Comparison of ENCODE assay signal across 8 cellular contexts in genomic region chr10:99731296-99732032, GRCh38. TPM values are rescaled to one million over a fixed set of nuclear protein-coding genes. Genes with fewer than 3 reads are reported as not detected.
DNase-seq lines count a peak whose midpoint lies in the region; FAIRE-seq and TF ChIP-seq lines count a peak whose summit lies in the region.

No MANE protein-coding gene starts in this region.

- no peak overlapping the region for H3K23ac ChIP-seq in H1 (ENCODE audit: insufficient read length)

- no peak for DNase-seq in activated naive CD4-positive, alpha-beta T cell treated with Interleukin-2 at 50 U/mL for 16 hours
- DNase-seq in NT2/D1 (ENCODE audit: low read depth, low spot score) (no peak), H1 (ENCODE audit: low read depth in 1 of 2, low spot score in 2 of 2) (no peak), osteoblast (ENCODE audit: insufficient read length, low spot score, missing footprints) (peak; percentile 35), NCI-H2107 (lab: John Stamatoyannopoulos, UW) (no peak), NCI-H2171 treated with DMSO at 0.1 percent for 48 hours (lab: John Stamatoyannopoulos, UW) (no peak), NCI-H524 (lab: John Stamatoyannopoulos, UW) (no peak)

- H3K56ac ChIP-seq in H1 (replicated peaks; ENCODE audit: insufficient read length, low read depth, low read length) = peak overlapping the region; percentile 19

- POLR2A ChIA-PET in H1 (lab: Charles Lee; ENCODE audit: partially characterized antibody) = interaction anchor here (0.8 to 2.6 kb wide), 13 partner anchors 9 to 498 kb away, joined by 3 to 11 read pairs (median 6); partner anchors contain the start of genes CHUK, ENTPD7 and GOT1

- FAIRE-seq in H1 (lab: Jason Lieb, UNC) = no peak

- H3K79me2 ChIP-seq in H1 (ENCODE audit: control insufficient read depth in 1 of 2, insufficient read depth in 2 of 2, low read length in 2 of 2) (peaks cover 0 to 22% of the 10 kb centered on the region in 2 experiments; a peak in 2 of 4 replicates), osteoblast (ENCODE audit: insufficient read depth, low read length) (peaks cover 39% of the 10 kb centered on the region)

- peak overlapping the region; percentile 99 for H3K27ac Mint-ChIP-seq in activated naive CD4-positive, alpha-beta T cell treated with anti-CD3 and anti-CD28 coated beads, Interleukin-2, amount 50 U/mL, for 24 hours

- peak overlapping the region; percentile 31; the same call in 1 of the 2 replicates for H2AFZ ChIP-seq in H1 (ENCODE audit: low read length)
- peak overlapping the region; percentile 98 for H2AFZ ChIP-seq in osteoblast (ENCODE audit: low read length)

- CTCF ChIA-PET in H1 (lab: Charles Lee; ENCODE audit: partially characterized antibody) = interaction anchor here (0.8 to 1.5 kb wide), 5 partner anchors 10 to 295 kb away, joined by 3 to 8 read pairs (median 3); no protein-coding TSS in a partner anchor

- TF ChIP-seq CTCF in H1 (IDR thresholded peaks at IDR 0.05; ENCODE audit: control extremely low read depth in 1 of 3, insufficient read depth in 1 of 3, low read depth in 1 of 3, low read length in 3 of 3) = peak in 1 of 3 experiments; percentile 3; a peak in 1 of 4 replicates
- TF ChIP-seq CTCF in osteoblast (IDR thresholded peaks at IDR 0.05; ENCODE audit: extremely low read depth, low read depth, low read length) = no peak

- peaks cover 2% of the 10 kb centered on the region; the same call in 1 of the 2 replicates for H3K79me1 ChIP-seq in H1 (ENCODE audit: low read depth, low read length)

- H2BK5ac ChIP-seq in H1 (ENCODE audit: low read depth, low read length) = peak overlapping the region; percentile 89

- peak overlapping the region; percentile 64 to 67 for H3K4me2 ChIP-seq in H1 (ENCODE audit: insufficient read depth in 1 of 2, low read depth in 2 of 2, low read length in 2 of 2)
- peak overlapping the region; percentile 92 for H3K4me2 ChIP-seq in osteoblast (ENCODE audit: insufficient read depth, low read length)

- H2BK15ac ChIP-seq in H1 (ENCODE audit: low read length) = no peak overlapping the region

- H3K9ac ChIP-seq in NT2/D1 (ENCODE audit: insufficient read length, low read depth) (peak overlapping the region; percentile 90), H1 (replicated peaks in 1 of 4; ENCODE audit: extremely low read depth in 1 of 4, low read depth in 3 of 4, low read length in 3 of 4) (peak overlapping the region; percentile 79 to 87 (median 84))

- 0 out of 2 replicates have a peak overlapping the region, but pooled peaks have one; percentile 32 for H2BK20ac ChIP-seq in H1 (ENCODE audit: low read length)

- H3K4me1 Mint-ChIP-seq in activated naive CD4-positive, alpha-beta T cell treated with anti-CD3 and anti-CD28 coated beads, Interleukin-2, amount 50 U/mL, for 24 hours = peaks cover 35% of the 10 kb centered on the region

- TF ChIP-seq POLR2A in H1 (IDR thresholded peaks at IDR 0.05; ENCODE audit: control extremely low read depth in 1 of 2, low read depth in 2 of 2, low read length in 2 of 2) = no peak

- peak overlapping the region; percentile 67 for H3K27ac ChIP-seq in H1 (ENCODE audit: low read depth, low read length)
- H3K27ac ChIP-seq in osteoblast (ENCODE audit: low read depth, low read length) = peak overlapping the region; percentile 84

- H4K8ac ChIP-seq in H1 (ENCODE audit: extremely low read depth, insufficient read depth, low read length) = peak overlapping the region; percentile 98; the same call in 1 of the 2 replicates

- H3K23me2 ChIP-seq in H1 (ENCODE audit: low read depth, low read length) = no peaks in the 10 kb centered on the region

- H3K27me3 Mint-ChIP-seq in activated naive CD4-positive, alpha-beta T cell treated with anti-CD3 and anti-CD28 coated beads, Interleukin-2, amount 50 U/mL, for 24 hours = no peaks in the 10 kb centered on the region

- H2BK120ac ChIP-seq in H1 (replicated peaks; ENCODE audit: low read depth, low read length) = no peak overlapping the region

- no peaks in the 10 kb centered on the region for H3K9me3 ChIP-seq in NT2/D1 (ENCODE audit: insufficient read depth, low read length)
- no peaks in the 10 kb centered on the region for H3K9me3 ChIP-seq in H1 (ENCODE audit: insufficient read depth in 2 of 2, low read depth in 1 of 2, low read length in 1 of 2)
- H3K9me3 ChIP-seq in osteoblast (ENCODE audit: low read depth, low read length) = no peaks in the 10 kb centered on the region

- peak overlapping the region; percentile 78 for H3K4me3 ChIP-seq in NT2/D1 (ENCODE audit: insufficient read length, low read depth)
- peak overlapping the region; percentile 91 to 97 (median 93) for H3K4me3 ChIP-seq in H1 (ENCODE audit: extremely low read depth in 1 of 4, insufficient read depth in 2 of 4, low read depth in 3 of 4, low read length in 4 of 4)
- peak overlapping the region; percentile 93 for H3K4me3 ChIP-seq in osteoblast (ENCODE audit: insufficient read depth, low read length)

- H3K18ac ChIP-seq in H1 (ENCODE audit: extremely low read depth, low read length) = peak overlapping the region; percentile 80

- peak overlapping the region; percentile 100 for H3K4me3 Mint-ChIP-seq in activated naive CD4-positive, alpha-beta T cell treated with anti-CD3 and anti-CD28 coated beads, Interleukin-2, amount 50 U/mL, for 24 hours

- no peak; a peak in 1 of 4 replicates for TF ChIP-seq RAD21 in H1 (IDR thresholded peaks at IDR 0.05 in 1 of 2, conservative IDR thresholded peaks at IDR 0.05 in 1 of 2; ENCODE audit: low read depth in 2 of 2, low read length in 2 of 2)

- H4K5ac ChIP-seq in H1 (ENCODE audit: insufficient read length, low read depth, low read length) = peak overlapping the region; percentile 99

- no peaks in the 10 kb centered on the region for H3K9me3 Mint-ChIP-seq in activated naive CD4-positive, alpha-beta T cell treated with anti-CD3 and anti-CD28 coated beads, Interleukin-2, amount 50 U/mL, for 24 hours

- peaks cover 39% of the 10 kb centered on the region for H3K36me3 ChIP-seq in NT2/D1 (ENCODE audit: insufficient read depth, insufficient read length, low read length)
- peaks cover 2 to 17% (median 10%) of the 10 kb centered on the region in 4 experiments; a peak in 7 of 8 replicates for H3K36me3 ChIP-seq in H1 (ENCODE audit: control insufficient read depth in 2 of 4, insufficient read depth in 4 of 4, low read length in 3 of 4)
- peaks cover 18% of the 10 kb centered on the region for H3K36me3 ChIP-seq in osteoblast (ENCODE audit: insufficient read depth, low read length)

- 7% methylated on average over 16 of the region's 16 CpGs; no CpG with 5 or more reads in 1 of the 2 experiments for WGBS in H1 (ENCODE audit: extremely low coverage in 1 of 2, insufficient coverage in 1 of 2, insufficient read length in 1 of 2, insufficient replicate concordance in 2 of 2, low coverage in 1 of 2, low lambda C conversion rate in 2 of 2, missing lambda C conversion rate in 1 of 2), 2 experiments

- no peak overlapping the region for H2BK12ac ChIP-seq in H1 (ENCODE audit: low read depth, low read length)

- H3K27me3 ChIP-seq in NT2/D1 (ENCODE audit: insufficient read depth, insufficient read length) (no peaks in the 10 kb centered on the region), H1 (replicated peaks in 1 of 4; ENCODE audit: control insufficient read depth in 3 of 4, extremely low read depth in 1 of 4, insufficient read depth in 3 of 4, low read length in 3 of 4) (no peaks in the 10 kb centered on the region), osteoblast (ENCODE audit: insufficient read depth, low read length) (no peaks in the 10 kb centered on the region)

- no peak for TF ChIP-seq EP300 in H1 (IDR thresholded peaks at IDR 0.05; ENCODE audit: borderline replicate concordance in 1 of 2, low read depth in 2 of 2, low read length in 2 of 2)

- H2AK5ac ChIP-seq in H1 (ENCODE audit: low read depth, low read length) = no peak overlapping the region

- H3K4me1 ChIP-seq in NT2/D1 (ENCODE audit: insufficient read depth, insufficient read length) (no peaks in the 10 kb centered on the region), H1 (replicated peaks in 1 of 4; ENCODE audit: control insufficient read depth in 3 of 4, insufficient read depth in 4 of 4, low read length in 3 of 4) (no peaks in the 10 kb centered on the region), osteoblast (ENCODE audit: insufficient read depth, low read length) (peaks cover 20% of the 10 kb centered on the region)

- no peak overlapping the region for H3K14ac ChIP-seq in H1 (ENCODE audit: insufficient read length)

- H4K91ac ChIP-seq in H1 (replicated peaks; ENCODE audit: insufficient read length, low read length) = peak overlapping the region; percentile 96

- H4K20me1 ChIP-seq in H1 (replicated peaks in 1 of 2; ENCODE audit: control insufficient read depth in 1 of 2, insufficient read depth in 2 of 2, low read length in 2 of 2) (no peaks in the 10 kb centered on the region), osteoblast (ENCODE audit: insufficient read depth, low read length) (no peaks in the 10 kb centered on the region)

- no peak overlapping the region for H3K4ac ChIP-seq in H1 (replicated peaks; ENCODE audit: insufficient read length, low read depth, low read length)

- peaks cover 15% of the 10 kb centered on the region for H3K36me3 Mint-ChIP-seq in activated naive CD4-positive, alpha-beta T cell treated with anti-CD3 and anti-CD28 coated beads, Interleukin-2, amount 50 U/mL, for 24 hours

RNA-seq across cellular contexts. Expression of gene COX15, which starts 0.5 kb away (rescaled TPM):
- 35.9 and 36.6 TPM in 2 replicates for total RNA-seq in H1 (2021; fragmentation: NEBNext Ultra II Directional; extraction: Animal tissue kit (Norgen Biotek cat#: 25700))
- polyA plus RNA-seq in H1 (2011; rRNA removed) = 15.8 and 17.5 TPM in 2 replicates
- polyA plus RNA-seq in H1 (2011; cell fraction: cytosol; rRNA removed) = 19.8 TPM
- 16.4 TPM for polyA plus RNA-seq in H1 (2011; cell fraction: nucleus; rRNA removed)
- 26.0 to 30.0 TPM (median 29.3 TPM) in 4 replicates for polyA plus RNA-seq in H1 (2012, experiment 1 of 2)
- 13.8 TPM for polyA plus RNA-seq in H1 (2012, experiment 2 of 2)
- polyA plus RNA-seq in H1 (2013, experiment 1 of 2) = 22.8 TPM
- 20.5 TPM for polyA plus RNA-seq in H1 (2013, experiment 2 of 2)
- 21.7 and 22.3 TPM in 2 replicates for polyA minus RNA-seq in H1 (2011; rRNA and poly(A)+ RNA removed)
- 13.3 TPM for polyA minus RNA-seq in H1 (2011; cell fraction: cytosol; rRNA and poly(A)+ RNA removed)
- 11.9 TPM for polyA minus RNA-seq in H1 (2011; cell fraction: nucleus; rRNA and poly(A)+ RNA removed)
- 34.5 and 36.9 TPM in 2 replicates for total RNA-seq in osteoblast

RNA-seq across cellular contexts. Expression of gene CUTC, which starts 0.6 kb away (rescaled TPM):
- 25.6 and 27.2 TPM in 2 replicates for total RNA-seq in H1 (2021; fragmentation: NEBNext Ultra II Directional; extraction: Animal tissue kit (Norgen Biotek cat#: 25700))
- 18.3 and 25.3 TPM in 2 replicates for polyA plus RNA-seq in H1 (2011; rRNA removed)
- polyA plus RNA-seq in H1 (2011; cell fraction: cytosol; rRNA removed) = 46.0 TPM
- 9.6 TPM for polyA plus RNA-seq in H1 (2011; cell fraction: nucleus; rRNA removed)
- polyA plus RNA-seq in H1 (2012, experiment 1 of 2) = 30.9 to 35.9 TPM (median 33.6 TPM) in 4 replicates
- polyA plus RNA-seq in H1 (2012, experiment 2 of 2) = 5.6 TPM
- 19.1 TPM for polyA plus RNA-seq in H1 (2013, experiment 1 of 2)
- polyA plus RNA-seq in H1 (2013, experiment 2 of 2) = 19.3 TPM
- 26.6 and 27.6 TPM in 2 replicates for polyA minus RNA-seq in H1 (2011; rRNA and poly(A)+ RNA removed)
- 11.4 TPM for polyA minus RNA-seq in H1 (2011; cell fraction: cytosol; rRNA and poly(A)+ RNA removed)
- 16.3 TPM for polyA minus RNA-seq in H1 (2011; cell fraction: nucleus; rRNA and poly(A)+ RNA removed)
- 11.8 and 13.8 TPM in 2 replicates for total RNA-seq in osteoblast

RNA-seq across cellular contexts. Expression of gene ABCC2, which starts 51.0 kb away (rescaled TPM):
- total RNA-seq in H1 (2021; fragmentation: NEBNext Ultra II Directional; extraction: Animal tissue kit (Norgen Biotek cat#: 25700)) = 0.42 and 1.1 TPM in 2 replicates
- 0.44 and 0.74 TPM in 2 replicates for polyA plus RNA-seq in H1 (2011; rRNA removed)
- polyA plus RNA-seq in H1 (2011; cell fraction: cytosol; rRNA removed) = 1.2 TPM
- polyA plus RNA-seq in H1 (2011; cell fraction: nucleus; rRNA removed) = 1.2 TPM
- polyA plus RNA-seq in H1 (2012, experiment 1 of 2) = 0.57 to 1.0 TPM (median 0.90 TPM) in 4 replicates
- polyA plus RNA-seq in H1 (2012, experiment 2 of 2) = 0.39 TPM
- polyA plus RNA-seq in H1 (2013, experiment 1 of 2) = 0.39 TPM
- polyA plus RNA-seq in H1 (2013, experiment 2 of 2) = 0.46 TPM
- 1.1 and 1.4 TPM in 2 replicates for polyA minus RNA-seq in H1 (2011; rRNA and poly(A)+ RNA removed)
- 2.3 TPM for polyA minus RNA-seq in H1 (2011; cell fraction: cytosol; rRNA and poly(A)+ RNA removed)
- 2.2 TPM for polyA minus RNA-seq in H1 (2011; cell fraction: nucleus; rRNA and poly(A)+ RNA removed)
- 1.5 and 1.8 TPM in 2 replicates for total RNA-seq in osteoblast
